ENCODE assay signal across 10 cellular contexts in genomic region chr5:160812996-160813395, GRCh38. TPM values are rescaled to one million over a fixed set of nuclear protein-coding genes. Genes with fewer than 3 reads are reported as not detected.
DNase-seq lines count a peak whose midpoint lies in the region.
"Not testable (repeated sequence)": the region's sequence is repeated elsewhere in the genome, so short reads cannot be mapped to it uniquely, and the experiment has no call there.
"Had no signal": no experiment of that assay in that cellular context is flagged by ENCODE, and none has a peak within 500 bp of the region (broad histone marks: within the 10 kb centered on the region; RNA-seq: fewer than 3 reads in every experiment).

No MANE protein-coding gene starts in this region.

- peak; percentile 43 for DNase-seq in posterior vena cava (ENCODE audit: low spot score)

- intact Hi-C loops in posterior vena cava (cut with DNase I) = not testable (repeated sequence)

RNA-seq across cellular contexts. Expression of gene ATP10B, which starts 39.0 kb away (rescaled TPM):
- total RNA-seq in posterior vena cava = not detected
- total RNA-seq: A172; A673; B cell; CD4-positive, alpha-beta memory T cell; CD4-positive, alpha-beta T cell; CD4-positive, CD25-positive, alpha-beta regulatory T cell; CD8-positive, alpha-beta memory T cell; CD8-positive, alpha-beta T cell; Daoy had no signal
